11 cellular contexts compared by ENCODE assay signal in genomic region chr22:35140879-35141745, GRCh38.
A peak's percentile ranks its signal among the peaks of the same experiment; 100 is the strongest.
DNase-seq lines count a peak whose midpoint lies in the region; ATAC-seq and TF ChIP-seq lines count a peak whose summit lies in the region.
"Had no signal": no experiment of that assay in that cellular context is flagged by ENCODE, and none has a peak within 500 bp of the region (broad histone marks: within the 10 kb centered on the region; RNA-seq: fewer than 3 reads in every experiment).

No MANE protein-coding gene starts in this region.

- DNase-seq in activated naive CD4-positive, alpha-beta T cell treated with anti-CD3 and anti-CD28 coated beads, Interleukin-2, amount 50 U/mL, for 72 hours (ENCODE audit: low spot score in 2 of 2) = no peak
- DNase-seq in activated naive CD4-positive, alpha-beta T cell treated with anti-CD3 and anti-CD28 coated beads, Interleukin-2, amount 10 ng/mL, durations not matched to agents 7 days and 5 days = no peak
- DNase-seq in LHCN-M2 (ENCODE audit: low read depth) (peak; percentile 27), WTC11 (ENCODE audit: low spot score) (peak; percentile 81), type B pancreatic cell (ENCODE audit: extremely low spot score, unreplicated experiment) (no peak), superior temporal gyrus (ENCODE audit: extremely low spot score) (no peak), NCI-H128 (lab: John Stamatoyannopoulos, UW; ENCODE audit: unreplicated experiment) (no peak), DMS153 treated with DMSO at 0.1 percent for 48 hours (lab: John Stamatoyannopoulos, UW; ENCODE audit: unreplicated experiment) (no peak)
- DNase-seq: retina had no signal

- no peaks in the 10 kb centered on the region for H3K4me1 Mint-ChIP-seq in activated naive CD4-positive, alpha-beta T cell treated with anti-CD3 and anti-CD28 coated beads, Interleukin-2, amount 10 ng/mL, durations not matched to agents 7 days and 5 days
- H3K4me1 Mint-ChIP-seq in WTC11 (no peaks in the 10 kb centered on the region; the same call in 1 of the 2 replicates), type B pancreatic cell (ENCODE audit: unreplicated experiment) (no peaks in the 10 kb centered on the region)
- H3K4me1 Mint-ChIP-seq: B cell, brain had no signal

- POLR2A ChIA-PET in WTC11 (lab: Charles Lee) = no interaction called here

- peak overlapping the region; percentile 24 to 44 for H3K27ac Mint-ChIP-seq in activated naive CD4-positive, alpha-beta T cell treated with anti-CD3 and anti-CD28 coated beads, Interleukin-2, amount 50 U/mL, for 72 hours
- no peak overlapping the region for H3K27ac Mint-ChIP-seq in activated naive CD4-positive, alpha-beta T cell treated with anti-CD3 and anti-CD28 coated beads, Interleukin-2, amount 10 ng/mL, durations not matched to agents 7 days and 5 days
- H3K27ac Mint-ChIP-seq in WTC11 = no peak overlapping the region; the same call in 1 of the 2 replicates
- no peak overlapping the region for H3K27ac Mint-ChIP-seq in type B pancreatic cell
- H3K27ac Mint-ChIP-seq: B cell, brain had no signal

- TF ChIP-seq CTCF in WTC11 (IDR thresholded peaks at IDR 0.05) (peak; percentile 53), type B pancreatic cell (conservative IDR thresholded peaks at IDR 0.05) (peak; percentile 21)

- CTCF ChIA-PET in activated naive CD4-positive, alpha-beta T cell treated with anti-CD3 and anti-CD28 coated beads, Interleukin-2, amount 10 ng/mL, durations not matched to agents 7 days and 5 days (lab: Charles Lee) = interaction anchor here (1.5 kb wide), 1 partner anchor 9 kb away, joined by 9 read pairs; no protein-coding TSS in a partner anchor
- CTCF ChIA-PET in WTC11 (lab: Charles Lee) = interaction anchor here (0.6 to 3.5 kb wide), 28 partner anchors 9 to 1086 kb away, joined by 3 to 38 read pairs (median 4); no protein-coding TSS in a partner anchor

- peaks cover 4% of the 10 kb centered on the region for H3K27me3 Mint-ChIP-seq in activated naive CD4-positive, alpha-beta T cell treated with anti-CD3 and anti-CD28 coated beads, Interleukin-2, amount 10 ng/mL, durations not matched to agents 7 days and 5 days
- H3K27me3 Mint-ChIP-seq in WTC11 (ENCODE audit: low read depth) (no peaks in the 10 kb centered on the region; the same call in 1 of the 2 replicates), type B pancreatic cell (peaks cover 12% of the 10 kb centered on the region)

- H3K36me3 Mint-ChIP-seq in activated naive CD4-positive, alpha-beta T cell treated with anti-CD3 and anti-CD28 coated beads, Interleukin-2, amount 50 U/mL, for 72 hours = no peaks in the 10 kb centered on the region
- no peaks in the 10 kb centered on the region for H3K36me3 Mint-ChIP-seq in activated naive CD4-positive, alpha-beta T cell treated with anti-CD3 and anti-CD28 coated beads, Interleukin-2, amount 10 ng/mL, durations not matched to agents 7 days and 5 days
- H3K36me3 Mint-ChIP-seq in WTC11 (no peaks in the 10 kb centered on the region), type B pancreatic cell (no peaks in the 10 kb centered on the region)
- H3K36me3 Mint-ChIP-seq: brain had no signal

- no peaks in the 10 kb centered on the region for H3K9me3 Mint-ChIP-seq in activated naive CD4-positive, alpha-beta T cell treated with anti-CD3 and anti-CD28 coated beads, Interleukin-2, amount 50 U/mL, for 72 hours
- H3K9me3 Mint-ChIP-seq in activated naive CD4-positive, alpha-beta T cell treated with anti-CD3 and anti-CD28 coated beads, Interleukin-2, amount 10 ng/mL, durations not matched to agents 7 days and 5 days = no peaks in the 10 kb centered on the region
- H3K9me3 Mint-ChIP-seq in WTC11 = peaks cover 7% of the 10 kb centered on the region; the same call in 1 of the 2 replicates
- H3K9me3 Mint-ChIP-seq in type B pancreatic cell = no peaks in the 10 kb centered on the region

- ATAC-seq in activated naive CD4-positive, alpha-beta T cell treated with anti-CD3 and anti-CD28 coated beads, Interleukin-2, amount 50 U/mL, for 72 hours = no peak
- ATAC-seq in WTC11 = peak; percentile 93

- no peak overlapping the region for H3K4me3 Mint-ChIP-seq in activated naive CD4-positive, alpha-beta T cell treated with anti-CD3 and anti-CD28 coated beads, Interleukin-2, amount 10 ng/mL, durations not matched to agents 7 days and 5 days
- H3K4me3 Mint-ChIP-seq in WTC11 = no peak overlapping the region
- H3K4me3 Mint-ChIP-seq in type B pancreatic cell = no peak overlapping the region
- H3K4me3 Mint-ChIP-seq: B cell, brain had no signal

TF ChIP-seq in WTC11, 78 proteins besides CTCF, POLR2A, EP300 and RAD21:
- TF ChIP-seq ZNF425 (CRISPR knock-in tag; conservative IDR thresholded peaks at IDR 0.05) (no peak), ZNF232 (CRISPR knock-in tag; IDR thresholded peaks at IDR 0.05) (no peak), GABPB1 (CRISPR knock-in tag; IDR thresholded peaks at IDR 0.05) (no peak), FOXK1 (CRISPR knock-in tag; IDR thresholded peaks at IDR 0.05) (no peak), MAX (CRISPR knock-in tag; IDR thresholded peaks at IDR 0.05) (peak; percentile 68), PREB (CRISPR knock-in tag; IDR thresholded peaks at IDR 0.05; ENCODE audit: borderline replicate concordance) (no peak), USF1 (CRISPR knock-in tag; IDR thresholded peaks at IDR 0.05) (peak; percentile 34; the same call in 1 of the 2 replicates)

Comparison
In these comparisons a context has a peak if more than half of its experiments do, and no peak if none do; other contexts are left out.
1. H3K27ac Mint-ChIP-seq: peak in activated naive CD4-positive, alpha-beta T cell treated with anti-CD3 and anti-CD28 coated beads, Interleukin-2, amount 50 U/mL, for 72 hours (2 of 2); none in activated naive CD4-positive, alpha-beta T cell treated with anti-CD3 and anti-CD28 coated beads, Interleukin-2, amount 10 ng/mL, durations not matched to agents 7 days and 5 days (single experiment), WTC11 (single experiment) and type B pancreatic cell (single experiment).
2. DNase-seq: peak in LHCN-M2 (single experiment) and WTC11 (single experiment); none in activated naive CD4-positive, alpha-beta T cell treated with anti-CD3 and anti-CD28 coated beads, Interleukin-2, amount 50 U/mL, for 72 hours (0 of 2), activated naive CD4-positive, alpha-beta T cell treated with anti-CD3 and anti-CD28 coated beads, Interleukin-2, amount 10 ng/mL, durations not matched to agents 7 days and 5 days (single experiment), type B pancreatic cell (single experiment), superior temporal gyrus (single experiment), NCI-H128 (single experiment) and DMS153 treated with DMSO at 0.1 percent for 48 hours (single experiment).